22 cellular contexts compared by ENCODE assay signal in genomic region chr9:99858087-99858486, GRCh38. TPM values are rescaled to one million over a fixed set of nuclear protein-coding genes. Genes with fewer than 3 reads are reported as not detected.
A peak's percentile ranks its signal among the peaks of the same experiment; 100 is the strongest.
DNase-seq lines count a peak whose midpoint lies in the region; ATAC-seq, FAIRE-seq and TF ChIP-seq lines count a peak whose summit lies in the region.
"Had no signal": no experiment of that assay in that cellular context is flagged by ENCODE, and none has a peak within 500 bp of the region (broad histone marks: within the 10 kb centered on the region; RNA-seq: fewer than 3 reads in every experiment).

No MANE protein-coding gene starts in this region.

- no peaks in the 10 kb centered on the region for H3K36me3 ChIP-seq in MG63
- H3K36me3 ChIP-seq: BLaER1 had no signal

- intact Hi-C loops in activated CD4-positive, alpha-beta T cell treated with anti-CD3 and anti-CD28 coated beads for 36 hours (cut with DNase I, micrococcal nuclease), result no loop called here

- no peak for DNase-seq in activated CD4-positive, alpha-beta T cell treated with anti-CD3 and anti-CD28 coated beads for 36 hours
- no peak for DNase-seq in activated CD4-positive, alpha-beta T cell treated with anti-CD3 and anti-CD28 coated beads, Interleukin-2, amount 50 U/mL, for 1 hour
- no peak for DNase-seq in A549 (ENCODE audit: low read depth in 1 of 2, low spot score in 1 of 2)
- peak; percentile 8 for DNase-seq in OCI-M1 (lab: John Stamatoyannopoulos, UW)
- no peak for DNase-seq in progenitor cell of endocrine pancreas (ENCODE audit: low spot score, unreplicated experiment)
- DNase-seq in MG63, result no peak
- DNase-seq in A172 (ENCODE audit: low spot score), result no peak
- DNase-seq in NK-92 treated with Interleukin-12 subunit alpha and Interleukin-12 subunit beta, amount 100 ng/mL, for 24 hours (lab: John Stamatoyannopoulos, UW), result no peak
- DNase-seq: Caco-2; CD4-positive, CD25-positive, alpha-beta regulatory T cell; CD8-positive, alpha-beta T cell; DMS153; DND-41; H7; HCEC 1CT had no signal

- no peak for TF ChIP-seq POLR2A in A549 (IDR thresholded peaks at IDR 0.05; ENCODE audit: low read length)

- TF ChIP-seq EP300 in A549 (IDR thresholded peaks at IDR 0.05), result no peak

- 72% methylated on average over 3 of the region's 3 CpGs for WGBS in A549 (ENCODE audit: missing lambda C conversion rate)

- H3K4me3 ChIP-seq in A549 (no peak overlapping the region), MG63 (no peak overlapping the region)
- H3K4me3 ChIP-seq: BLaER1 had no signal

- no peak overlapping the region for H3K27ac ChIP-seq in A549
- H3K27ac ChIP-seq: 22Rv1, BLaER1, C4-2B had no signal

- no peak overlapping the region for H3K4me2 ChIP-seq in A549
- H3K4me2 ChIP-seq: BLaER1 had no signal

- TF ChIP-seq RAD21 in A549 (conservative IDR thresholded peaks at IDR 0.05 in 1 of 2, IDR thresholded peaks at IDR 0.05 in 1 of 2), result no peak

- H3K9me3 Mint-ChIP-seq in activated CD4-positive, alpha-beta T cell treated with anti-CD3 and anti-CD28 coated beads for 36 hours (ENCODE audit: low read depth), result no peaks in the 10 kb centered on the region
- H3K9me3 Mint-ChIP-seq in progenitor cell of endocrine pancreas (ENCODE audit: low read depth), result no peaks in the 10 kb centered on the region
- H3K9me3 Mint-ChIP-seq: CD8-positive, alpha-beta T cell had no signal

- H3K9me3 ChIP-seq in A549, result no peaks in the 10 kb centered on the region
- no peaks in the 10 kb centered on the region for H3K9me3 ChIP-seq in MG63
- H3K9me3 ChIP-seq: BLaER1, Caco-2 had no signal

- H3K36me3 Mint-ChIP-seq in activated CD4-positive, alpha-beta T cell treated with anti-CD3 and anti-CD28 coated beads for 36 hours (ENCODE audit: low read depth), result peaks cover 36% of the 10 kb centered on the region
- peaks cover 1% of the 10 kb centered on the region for H3K36me3 Mint-ChIP-seq in progenitor cell of endocrine pancreas (ENCODE audit: insufficient read depth)
- H3K36me3 Mint-ChIP-seq: CD4-positive, CD25-positive, alpha-beta regulatory T cell; CD8-positive, alpha-beta T cell had no signal

- TF ChIP-seq CTCF in A549 (IDR thresholded peaks at IDR 0.05) (no peak), progenitor cell of endocrine pancreas (IDR thresholded peaks at IDR 0.05; ENCODE audit: unreplicated experiment) (no peak)

- peak overlapping the region; percentile 37 for H3K27ac Mint-ChIP-seq in activated CD4-positive, alpha-beta T cell treated with anti-CD3 and anti-CD28 coated beads for 36 hours
- H3K27ac Mint-ChIP-seq in progenitor cell of endocrine pancreas, result peak overlapping the region; percentile 49
- H3K27ac Mint-ChIP-seq: B cell; CD8-positive, alpha-beta T cell had no signal

- no peak for FAIRE-seq in A549 (lab: Jason Lieb, UNC)
- FAIRE-seq: G401.6, GM12892, H1 had no signal

- no peak overlapping the region for H3K4me3 Mint-ChIP-seq in activated CD4-positive, alpha-beta T cell treated with anti-CD3 and anti-CD28 coated beads for 36 hours
- no peak overlapping the region for H3K4me3 Mint-ChIP-seq in progenitor cell of endocrine pancreas (ENCODE audit: low read depth)
- H3K4me3 Mint-ChIP-seq: B cell; CD4-positive, CD25-positive, alpha-beta regulatory T cell; CD8-positive, alpha-beta T cell had no signal

- CTCF ChIA-PET in activated CD4-positive, alpha-beta T cell treated with anti-CD3 and anti-CD28 coated beads for 36 hours (lab: Charles Lee), result interaction anchor here (0.6 to 0.9 kb wide), 3 partner anchors 16 to 464 kb away, joined by 3 to 4 read pairs (median 3); no protein-coding TSS in a partner anchor
- CTCF ChIA-PET in A549 (lab: Yijun Ruan, JAX), result interaction anchor here (0.6 to 1.9 kb wide), 4 partner anchors 10 to 674 kb away, joined by 3 to 5 read pairs (median 4); no protein-coding TSS in a partner anchor

- H3K4me1 Mint-ChIP-seq in activated CD4-positive, alpha-beta T cell treated with anti-CD3 and anti-CD28 coated beads for 36 hours, result no peaks in the 10 kb centered on the region
- H3K4me1 Mint-ChIP-seq in progenitor cell of endocrine pancreas (ENCODE audit: low read depth), result peaks cover 24% of the 10 kb centered on the region
- H3K4me1 Mint-ChIP-seq: B cell; CD4-positive, CD25-positive, alpha-beta regulatory T cell had no signal

- H3K27me3 ChIP-seq in MG63, result no peaks in the 10 kb centered on the region
- H3K27me3 ChIP-seq: BLaER1 had no signal

- no peaks in the 10 kb centered on the region for H3K27me3 Mint-ChIP-seq in activated CD4-positive, alpha-beta T cell treated with anti-CD3 and anti-CD28 coated beads for 36 hours
- no peaks in the 10 kb centered on the region for H3K27me3 Mint-ChIP-seq in progenitor cell of endocrine pancreas
- H3K27me3 Mint-ChIP-seq: CD4-positive, CD25-positive, alpha-beta regulatory T cell had no signal

- no peaks in the 10 kb centered on the region for H3K4me1 ChIP-seq in A549
- H3K4me1 ChIP-seq: Caco-2 had no signal

- POLR2A ChIA-PET in activated CD4-positive, alpha-beta T cell treated with anti-CD3 and anti-CD28 coated beads for 36 hours (lab: Charles Lee), result no interaction called here
- POLR2A ChIA-PET in A549 (lab: Yijun Ruan, JAX), result no interaction called here

- no peak for ATAC-seq in activated CD4-positive, alpha-beta T cell treated with anti-CD3 and anti-CD28 coated beads for 36 hours
- peak; percentile 11 to 19; a peak in 1 of 6 replicates for ATAC-seq in A549
- ATAC-seq: CD8-positive, alpha-beta T cell had no signal

TF ChIP-seq in A549, 52 proteins besides CTCF, POLR2A, EP300 and RAD21 (continues in another document):
- TF ChIP-seq HDAC2 (IDR thresholded peaks at IDR 0.05), result no peak
- TF ChIP-seq REST (IDR thresholded peaks at IDR 0.05), result no peak
- TF ChIP-seq RFX5 (IDR thresholded peaks at IDR 0.05), result no peak
- TF ChIP-seq ZNF302 (CRISPR knock-in tag; IDR thresholded peaks at IDR 0.05), result no peak
- TF ChIP-seq, protein P1, sequence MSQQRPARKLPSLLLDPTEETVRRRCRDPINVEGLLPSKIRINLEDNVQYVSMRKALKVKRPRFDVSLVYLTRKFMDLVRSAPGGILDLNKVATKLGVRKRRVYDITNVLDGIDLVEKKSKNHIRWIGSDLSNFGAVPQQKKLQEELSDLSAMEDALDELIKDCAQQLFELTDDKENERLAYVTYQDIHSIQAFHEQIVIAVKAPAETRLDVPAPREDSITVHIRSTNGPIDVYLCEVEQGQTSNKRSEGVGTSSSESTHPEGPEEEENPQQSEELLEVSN (IDR thresholded peaks at IDR 0.05; ENCODE audit: borderline replicate concordance, low read depth), result no peak
- TF ChIP-seq CBX8 (IDR thresholded peaks at IDR 0.05), result no peak
- no peak for TF ChIP-seq RARB (CRISPR knock-in tag; IDR thresholded peaks at IDR 0.05)

RNA-seq across cellular contexts. Expression of gene NR4A3, which starts 36.4 kb away (rescaled TPM):
- 10 to 100 TPM; 26.7 to 27.5 TPM for total RNA-seq in activated CD4-positive, alpha-beta T cell treated with anti-CD3 and anti-CD28 coated beads for 36 hours
- polyA plus RNA-seq in A549 (2011; rRNA removed), result 1.6 and 1.8 TPM in 2 replicates
- 0.99 and 2.6 TPM in 2 replicates for polyA plus RNA-seq in A549 (2012; cell fraction: cytosol; rRNA removed)
- 4.2 and 4.3 TPM in 2 replicates for polyA plus RNA-seq in A549 (2012; cell fraction: nucleus; rRNA removed)
- 1.4 to 2.0 TPM (median 1.7 TPM) in 3 replicates for polyA plus RNA-seq in A549 (2017; fragmentation: RNase III; extraction: RNeasy Plus Mini Kit Qiagen cat#74134 plus additional on column Dnase treatment)
- polyA minus RNA-seq in A549 (2011; rRNA and poly(A)+ RNA removed), result 3.8 and 8.5 TPM in 2 replicates
- total RNA-seq in progenitor cell of endocrine pancreas, result 1.2 and 1.4 TPM in 2 replicates
- total RNA-seq in MG63 (2014; rRNA removed; shearing (Covaris generic); ENCODE audit: low replicate concordance), result not detected in 2 replicates
- 0.02 TPM in 1 of 2 replicates, not detected in the other for total RNA-seq in A172 (2014; rRNA removed; shearing (Covaris generic))

RNA-seq across cellular contexts. Expression of gene STX17, which starts 48.4 kb away (rescaled TPM):
- 10 to 100 TPM; 32.8 to 35.2 TPM for total RNA-seq in activated CD4-positive, alpha-beta T cell treated with anti-CD3 and anti-CD28 coated beads for 36 hours
- polyA plus RNA-seq in A549 (2011; rRNA removed) (21.6 and 24.6 TPM in 2 replicates), A549 (2017; fragmentation: RNase III; extraction: RNeasy Plus Mini Kit Qiagen cat#74134 plus additional on column Dnase treatment) (13.8 to 14.4 TPM (median 14.3 TPM) in 3 replicates)
- polyA plus RNA-seq in A549 (2012; cell fraction: cytosol; rRNA removed), result 3.3 and 3.5 TPM in 2 replicates
- polyA plus RNA-seq in A549 (2012; cell fraction: nucleus; rRNA removed), result 2.9 and 3.8 TPM in 2 replicates
- polyA minus RNA-seq in A549 (2011; rRNA and poly(A)+ RNA removed), result 18.6 and 19.2 TPM in 2 replicates
- 42.4 and 47.5 TPM in 2 replicates for total RNA-seq in progenitor cell of endocrine pancreas
- 2.3 and 3.7 TPM in 2 replicates for total RNA-seq in MG63 (2014; rRNA removed; shearing (Covaris generic); ENCODE audit: low replicate concordance)
- 26.9 and 66.3 TPM in 2 replicates for total RNA-seq in A172 (2014; rRNA removed; shearing (Covaris generic))

Comparison
In these comparisons a context has a peak if more than half of its experiments do, and no peak if none do; other contexts are left out.
1. RNA of gene NR4A3, which starts 36.4 kb away (total RNA-seq): 26.7 to 27.5 TPM in activated CD4-positive, alpha-beta T cell treated with anti-CD3 and anti-CD28 coated beads for 36 hours; 1.2 to 1.4 TPM in progenitor cell of endocrine pancreas, 0.02 TPM in A172 and not detected in MG63; every median in the first group is over 10 times any median in the second.